In the genomic region with DNA sequence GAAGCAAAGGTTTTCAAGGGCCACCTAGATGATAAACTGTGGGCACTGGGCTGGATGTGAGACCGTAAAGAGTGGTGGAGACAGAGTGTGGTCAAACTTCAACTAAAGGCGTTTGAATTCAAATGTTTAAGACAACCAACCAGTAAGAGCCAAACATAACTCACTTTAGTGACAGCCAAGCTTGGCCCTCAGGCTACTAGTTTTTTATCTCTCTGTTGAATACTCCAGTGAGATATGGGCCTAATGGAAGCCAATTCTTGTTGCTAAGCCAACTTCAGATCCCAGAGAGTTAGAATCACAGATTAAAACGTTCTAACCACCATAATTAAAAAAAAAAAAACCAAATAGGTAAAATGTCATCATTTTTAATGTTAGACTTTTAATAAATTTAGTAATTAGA, we compare ENCODE assay signal across 19 cellular contexts. TPM values are rescaled to one million over a fixed set of nuclear protein-coding genes. Genes with fewer than 3 reads are reported as not detected.
A peak's percentile ranks its signal among the peaks of the same experiment; 100 is the strongest.
DNase-seq lines count a peak whose midpoint lies in the region; ATAC-seq and TF ChIP-seq lines count a peak whose summit lies in the region.
"Had no signal": no experiment of that assay in that cellular context is flagged by ENCODE, and none has a peak within 500 bp of the region (broad histone marks: within the 10 kb centered on the region; RNA-seq: fewer than 3 reads in every experiment).

No MANE protein-coding gene starts in this region.

- intact Hi-C loops in left ventricle myocardium inferior (cut with micrococcal nuclease): no loop called here
- intact Hi-C loops in heart right ventricle (cut with DNase I): loop anchor here in 1 of 10 donors (2.0 kb wide), 1 partner anchor 14 kb away; no protein-coding TSS in a partner anchor

- H3K4me1 ChIP-seq in left ventricle myocardium inferior: peaks cover 11% of the 10 kb centered on the region
- peaks cover 0 to 4% (median 0%) of the 10 kb centered on the region in 9 donors for H3K4me1 ChIP-seq in heart right ventricle
- peaks cover 12% of the 10 kb centered on the region for H3K4me1 ChIP-seq in BE2C
- H3K4me1 ChIP-seq: A549 had no signal

- H3K4me3 ChIP-seq in left ventricle myocardium inferior: no peak overlapping the region
- no peak overlapping the region for H3K4me3 ChIP-seq in heart right ventricle
- no peak overlapping the region for H3K4me3 ChIP-seq in BE2C (ENCODE audit: low read depth, low read length)
- H3K4me3 ChIP-seq: A549, GM23248 had no signal

- WGBS in heart right ventricle, 2 donors: 33 to 41% methylated on average over 3 of the region's 3 CpGs

- H3K36me3 ChIP-seq in left ventricle myocardium inferior (no peaks in the 10 kb centered on the region), heart right ventricle (no peaks in the 10 kb centered on the region), BE2C (no peaks in the 10 kb centered on the region)

- ATAC-seq in heart right ventricle (no peak), GM21717 (IDR thresholded peaks at IDR 0.05; ENCODE audit: unreplicated experiment) (no peak)
- ATAC-seq: A549 had no signal

- H3K27me3 ChIP-seq in left ventricle myocardium inferior (ENCODE audit: low read depth): peaks cover 11% of the 10 kb centered on the region
- peaks cover 0 to 6% (median 0%) of the 10 kb centered on the region in 7 donors for H3K27me3 ChIP-seq in heart right ventricle
- H3K27me3 ChIP-seq in BE2C: no peaks in the 10 kb centered on the region

- H3K9me3 ChIP-seq in left ventricle myocardium inferior (replicated peaks) (no peaks in the 10 kb centered on the region), heart right ventricle (no peaks in the 10 kb centered on the region), BE2C (no peaks in the 10 kb centered on the region)
- H3K9me3 ChIP-seq: A549 had no signal

- no peak for DNase-seq in left ventricle myocardium inferior
- DNase-seq in heart right ventricle: no peak
- DNase-seq in BE2C: peak; percentile 28
- peak; percentile 6 for DNase-seq in NCI-H226
- no peak for DNase-seq in iPS-NIHi11 (ENCODE audit: low spot score)
- DNase-seq: 8988T; ACHN; AML-193; C1 segment of cervical spinal cord; Calu3; CD4-positive, alpha-beta memory T cell; COR-L47; DMS153; DND-41; GM23248; H7; HCEC 1CT had no signal

- TF ChIP-seq CTCF in left ventricle myocardium inferior (IDR thresholded peaks at IDR 0.05; ENCODE audit: borderline replicate concordance) (no peak), heart right ventricle (IDR thresholded peaks at IDR 0.05) (no peak), BE2C (IDR thresholded peaks at IDR 0.05; ENCODE audit: low read depth, low read length) (no peak)

- H3K27ac ChIP-seq in left ventricle myocardium inferior (replicated peaks) (peak overlapping the region; percentile 12), heart right ventricle (no peak overlapping the region)
- H3K27ac ChIP-seq: A549, GM23248 had no signal

RNA-seq across cellular contexts. Expression of gene CHGB, which starts 18.3 kb away (rescaled TPM):
- 10.6 TPM for total RNA-seq in left ventricle myocardium inferior
- total RNA-seq in heart right ventricle: 10 to 100 TPM in 1 of 10 donors, 1 to 10 TPM in 8, under 1 TPM in 1; 0.98 to 36.5 (median 4.8) TPM
- 1 to 10 TPM; 1.0 to 1.3 TPM for polyA plus RNA-seq in heart right ventricle
- polyA plus RNA-seq in BE2C (2012; ENCODE audit: insufficient read depth, insufficient read length, low read depth): 330 TPM
- total RNA-seq: Calu3 had no signal

RNA-seq across cellular contexts. Expression of gene TRMT6, which starts 57.3 kb away (rescaled TPM):
- total RNA-seq in left ventricle myocardium inferior (7.2 TPM), heart right ventricle (10 to 100 TPM in 3 of 10 donors, 1 to 10 TPM in 7; 7.6 to 12.8 (median 9.2) TPM)
- 1 to 10 TPM; 3.7 to 9.4 TPM for polyA plus RNA-seq in heart right ventricle
- 69.1 TPM for polyA plus RNA-seq in BE2C (2012; ENCODE audit: insufficient read depth, insufficient read length, low read depth)

RNA-seq across cellular contexts. Expression of gene MCM8, which starts 57.4 kb away (rescaled TPM):
- total RNA-seq in left ventricle myocardium inferior (6.9 TPM), heart right ventricle (1 to 10 TPM; 6.1 to 8.9 (median 6.4) TPM)
- 1 to 10 TPM; 2.0 to 2.7 TPM for polyA plus RNA-seq in heart right ventricle
- 3.4 TPM for polyA plus RNA-seq in BE2C (2012; ENCODE audit: insufficient read depth, insufficient read length, low read depth)

Comparison
In these comparisons a context has a peak if more than half of its experiments do, and no peak if none do; other contexts are left out.
1. DNase-seq: peak in BE2C (single experiment) and NCI-H226 (single experiment); none in left ventricle myocardium inferior (single experiment), heart right ventricle (0 of 2) and iPS-NIHi11 (single experiment).